Comparison of ENCODE assay signal across 1 cellular context in genomic region chr4:152572417-152573086, GRCh38.
TF ChIP-seq lines count a peak whose summit lies in the region.

No MANE protein-coding gene starts in this region.

TF ChIP-seq in K562, 482 proteins besides CTCF, POLR2A, EP300 and RAD21 (continued from another document):
- TF ChIP-seq ZBTB40 (IDR thresholded peaks at IDR 0.05) (0 out of 2 replicates have a peak, but pooled peaks have one; percentile 35), ZBTB40 (CRISPR knock-in tag; IDR thresholded peaks at IDR 0.05) (no peak)
TF ChIP-seq in K562: peak in this region for 70.
